ENCODE assay signal across 12 cellular contexts in the genomic region with DNA sequence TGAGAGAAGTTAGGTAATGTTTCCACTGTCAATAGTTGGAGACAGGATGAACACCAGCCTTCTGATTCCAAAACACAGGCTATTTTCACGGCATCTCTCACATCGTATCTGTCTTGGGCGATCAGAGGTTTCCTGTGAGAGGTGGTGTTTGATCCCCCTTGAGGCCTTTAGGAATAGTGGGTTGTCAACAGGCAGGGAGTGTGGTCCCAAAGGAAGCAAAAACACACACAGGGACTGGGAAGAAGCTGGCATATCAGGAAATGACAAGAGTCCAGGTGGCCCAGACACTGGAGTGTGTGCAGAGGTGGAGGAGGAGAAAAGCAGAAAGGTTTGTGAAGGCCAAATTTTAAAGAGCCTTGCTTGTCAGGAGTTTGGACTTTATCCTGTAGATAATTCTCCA.
"Had no signal": no experiment of that assay in that cellular context is flagged by ENCODE, and none has a peak within 500 bp of the region (broad histone marks: within the 10 kb centered on the region; RNA-seq: fewer than 3 reads in every experiment).

No MANE protein-coding gene starts in this region.

- H3K9me3 Mint-ChIP-seq: activated naive CD8-positive, alpha-beta T cell treated with anti-CD3 and anti-CD28 coated beads for 36 hours; activated T-cell treated with anti-CD3 and anti-CD28 coated beads, Interleukin-2, amount 50 U/mL, for 72 hours; memory B cell; stimulated activated effector memory CD8-positive, alpha-beta T cell treated with anti-CD3 and anti-CD28 coated beads, Interleukin-12 subunit alpha, Interleukin-12 subunit beta, amount 100 ng/mL, for 72 hours had no signal

- H3K27me3 Mint-ChIP-seq: activated naive CD8-positive, alpha-beta T cell treated with anti-CD3 and anti-CD28 coated beads for 36 hours; memory B cell had no signal

- H3K27ac ChIP-seq: tibial artery had no signal

- H3K4me3 Mint-ChIP-seq: activated naive CD8-positive, alpha-beta T cell treated with anti-CD3 and anti-CD28 coated beads for 36 hours; activated T-cell treated with anti-CD3 and anti-CD28 coated beads, Interleukin-2, amount 50 U/mL, for 72 hours; memory B cell; stimulated activated effector memory CD8-positive, alpha-beta T cell treated with anti-CD3 and anti-CD28 coated beads, Interleukin-12 subunit alpha, Interleukin-12 subunit beta, amount 100 ng/mL, for 72 hours had no signal

- H3K9me3 ChIP-seq: esophagus muscularis mucosa, tibial artery had no signal

- ATAC-seq: activated CD4-positive, CD25-positive, alpha-beta regulatory T cell treated with anti-CD3 and anti-CD28 coated beads, Interleukin-2, amount 50 U/mL, for 24 hours; activated T-cell treated with anti-CD3 and anti-CD28 coated beads, Interleukin-2, amount 50 U/mL, for 72 hours; stimulated activated effector memory CD8-positive, alpha-beta T cell treated with anti-CD3 and anti-CD28 coated beads, Interleukin-12 subunit alpha, Interleukin-12 subunit beta, amount 100 ng/mL, for 72 hours had no signal

- FAIRE-seq: endometrium had no signal

- H3K27ac Mint-ChIP-seq: activated naive CD8-positive, alpha-beta T cell treated with anti-CD3 and anti-CD28 coated beads for 36 hours; activated T-cell treated with anti-CD3 and anti-CD28 coated beads, Interleukin-2, amount 50 U/mL, for 72 hours; memory B cell; stimulated activated effector memory CD8-positive, alpha-beta T cell treated with anti-CD3 and anti-CD28 coated beads, Interleukin-12 subunit alpha, Interleukin-12 subunit beta, amount 100 ng/mL, for 72 hours had no signal

- H3K36me3 ChIP-seq: esophagus muscularis mucosa, tibial artery had no signal

- H3K4me1 Mint-ChIP-seq: activated naive CD8-positive, alpha-beta T cell treated with anti-CD3 and anti-CD28 coated beads for 36 hours; memory B cell; stimulated activated effector memory CD8-positive, alpha-beta T cell treated with anti-CD3 and anti-CD28 coated beads, Interleukin-12 subunit alpha, Interleukin-12 subunit beta, amount 100 ng/mL, for 72 hours had no signal

- DNase-seq: activated CD4-positive, alpha-beta T cell treated with anti-CD3 and anti-CD28 coated beads, Interleukin-2, amount 50 U/mL, for 4 hours; activated gamma-delta T cell treated with Interleukin-2 at 50 U/mL for 16 hours; activated naive CD8-positive, alpha-beta T cell treated with anti-CD3 and anti-CD28 coated beads for 36 hours; activated T-cell treated with anti-CD3 and anti-CD28 coated beads, Interleukin-2, amount 50 U/mL, for 72 hours; glutamatergic neuron; tibial artery had no signal

- H3K36me3 Mint-ChIP-seq: activated naive CD8-positive, alpha-beta T cell treated with anti-CD3 and anti-CD28 coated beads for 36 hours; memory B cell had no signal

- H3K4me3 ChIP-seq: esophagus muscularis mucosa, smooth muscle cell, tibial artery had no signal

- H3K27me3 ChIP-seq: esophagus muscularis mucosa, tibial artery had no signal
